Comparison of ENCODE assay signal across 14 cellular contexts in the genomic region with DNA sequence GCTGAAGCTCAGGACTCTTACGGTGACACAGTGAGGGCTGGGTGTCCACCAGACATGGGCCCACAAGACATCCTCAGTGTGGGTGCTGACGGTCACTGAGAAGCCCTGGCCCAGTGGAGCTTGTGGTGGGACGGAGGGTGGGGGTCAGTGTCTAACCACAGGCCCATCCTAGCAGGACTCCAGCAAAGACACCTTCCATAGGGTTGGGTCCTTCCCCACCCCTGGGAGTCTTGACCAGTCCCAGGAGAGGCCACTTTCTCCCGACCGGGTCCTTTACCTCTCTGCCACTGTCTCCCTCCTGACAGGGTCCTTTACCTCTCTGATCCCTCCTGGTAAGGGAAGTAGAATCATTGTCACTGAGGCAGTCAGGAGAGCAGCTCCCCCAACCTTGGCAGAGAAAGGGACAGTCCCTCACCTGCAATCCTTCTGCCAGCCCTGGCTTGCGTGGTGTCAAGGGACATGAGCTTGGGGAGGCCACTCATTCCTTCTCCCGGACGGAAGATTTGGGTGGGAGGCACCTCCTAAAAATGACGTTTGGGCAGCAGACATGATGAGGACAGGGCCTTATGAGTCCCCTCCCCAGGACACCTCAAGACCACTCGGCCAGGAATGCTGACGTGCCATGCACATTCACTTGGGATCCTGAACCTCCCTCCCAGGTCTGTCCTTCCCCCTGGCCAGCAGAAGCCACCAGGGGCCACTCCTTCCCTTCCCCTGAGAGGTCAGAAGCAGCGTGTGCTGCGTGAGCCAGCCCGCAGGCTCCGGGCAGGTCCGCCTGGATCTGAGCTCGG.
"Had no signal": no experiment of that assay in that cellular context is flagged by ENCODE, and none has a peak within 500 bp of the region (broad histone marks: within the 10 kb centered on the region; RNA-seq: fewer than 3 reads in every experiment).

No MANE protein-coding gene starts in this region.

- H3K4me3 ChIP-seq: adrenal gland, cardiac muscle cell, colonic mucosa, ovary, thyroid gland had no signal

- H3K27ac Mint-ChIP-seq: activated naive CD4-positive, alpha-beta T cell treated with anti-CD3 and anti-CD28 coated beads, Interleukin-2, amount 50 U/mL, for 24 hours; activated T-helper 2 cell treated with anti-CD3 and anti-CD28 coated beads, Interferon-gamma antibody, Interleukin-2, Interleukin-4, amounts not matched to agents 10 μg/mL and 5 μg/mL and 100 μg/mL, durations not matched to agents 14 hours and 24 hours and 36 hours; stimulated activated effector memory CD8-positive, alpha-beta T cell treated with anti-CD3 and anti-CD28 coated beads, Interleukin-12 subunit alpha, Interleukin-12 subunit beta, amount 100 ng/mL, for 72 hours had no signal

- H3K4me1 ChIP-seq: colonic mucosa had no signal

- H3K4me3 Mint-ChIP-seq: activated naive CD4-positive, alpha-beta T cell treated with anti-CD3 and anti-CD28 coated beads, Interleukin-2, amount 50 U/mL, for 24 hours; stimulated activated effector memory CD8-positive, alpha-beta T cell treated with anti-CD3 and anti-CD28 coated beads, Interleukin-12 subunit alpha, Interleukin-12 subunit beta, amount 100 ng/mL, for 72 hours had no signal

- H3K4me1 Mint-ChIP-seq: activated naive CD4-positive, alpha-beta T cell treated with anti-CD3 and anti-CD28 coated beads, Interleukin-2, amount 50 U/mL, for 24 hours had no signal

- H3K27me3 ChIP-seq: cardiac muscle cell, colonic mucosa, ovary, thyroid gland had no signal

- H3K9me3 ChIP-seq: adrenal gland, colonic mucosa, ovary, thyroid gland had no signal

- DNase-seq: activated CD4-positive, alpha-beta T cell treated with anti-CD3 and anti-CD28 coated beads, Interleukin-2, amount 50 U/mL, for 4 hours; colonic mucosa; hippocampal formation; stimulated activated CD4-positive, alpha-beta T cell treated with anti-CD3 and anti-CD28 coated beads, Interleukin-12 subunit alpha, Interleukin-12 subunit beta, amount 100 ng/mL, for 4 hours; SW 1271 had no signal

- H3K9me3 Mint-ChIP-seq: activated naive CD4-positive, alpha-beta T cell treated with anti-CD3 and anti-CD28 coated beads, Interleukin-2, amount 50 U/mL, for 24 hours; activated T-helper 2 cell treated with anti-CD3 and anti-CD28 coated beads, Interferon-gamma antibody, Interleukin-2, Interleukin-4, amounts not matched to agents 10 μg/mL and 5 μg/mL and 100 μg/mL, durations not matched to agents 14 hours and 24 hours and 36 hours; stimulated activated effector memory CD8-positive, alpha-beta T cell treated with anti-CD3 and anti-CD28 coated beads, Interleukin-12 subunit alpha, Interleukin-12 subunit beta, amount 100 ng/mL, for 72 hours had no signal

- H3K27ac ChIP-seq: adrenal gland, cardiac muscle cell, colonic mucosa, ovary, thyroid gland had no signal

- ATAC-seq: activated CD4-positive, CD25-positive, alpha-beta regulatory T cell treated with anti-CD3 and anti-CD28 coated beads, Interleukin-2, amount 50 U/mL, for 24 hours; esophagus mucosa; stimulated activated effector memory CD8-positive, alpha-beta T cell treated with anti-CD3 and anti-CD28 coated beads, Interleukin-12 subunit alpha, Interleukin-12 subunit beta, amount 100 ng/mL, for 72 hours had no signal

- H3K36me3 ChIP-seq: adrenal gland, cardiac muscle cell, colonic mucosa, ovary, thyroid gland had no signal

- H3K36me3 Mint-ChIP-seq: activated naive CD4-positive, alpha-beta T cell treated with anti-CD3 and anti-CD28 coated beads, Interleukin-2, amount 50 U/mL, for 24 hours; stimulated activated effector memory CD8-positive, alpha-beta T cell treated with anti-CD3 and anti-CD28 coated beads, Interleukin-12 subunit alpha, Interleukin-12 subunit beta, amount 100 ng/mL, for 72 hours had no signal
